ENCODE assay signal across 1 cellular context in the genomic region with DNA sequence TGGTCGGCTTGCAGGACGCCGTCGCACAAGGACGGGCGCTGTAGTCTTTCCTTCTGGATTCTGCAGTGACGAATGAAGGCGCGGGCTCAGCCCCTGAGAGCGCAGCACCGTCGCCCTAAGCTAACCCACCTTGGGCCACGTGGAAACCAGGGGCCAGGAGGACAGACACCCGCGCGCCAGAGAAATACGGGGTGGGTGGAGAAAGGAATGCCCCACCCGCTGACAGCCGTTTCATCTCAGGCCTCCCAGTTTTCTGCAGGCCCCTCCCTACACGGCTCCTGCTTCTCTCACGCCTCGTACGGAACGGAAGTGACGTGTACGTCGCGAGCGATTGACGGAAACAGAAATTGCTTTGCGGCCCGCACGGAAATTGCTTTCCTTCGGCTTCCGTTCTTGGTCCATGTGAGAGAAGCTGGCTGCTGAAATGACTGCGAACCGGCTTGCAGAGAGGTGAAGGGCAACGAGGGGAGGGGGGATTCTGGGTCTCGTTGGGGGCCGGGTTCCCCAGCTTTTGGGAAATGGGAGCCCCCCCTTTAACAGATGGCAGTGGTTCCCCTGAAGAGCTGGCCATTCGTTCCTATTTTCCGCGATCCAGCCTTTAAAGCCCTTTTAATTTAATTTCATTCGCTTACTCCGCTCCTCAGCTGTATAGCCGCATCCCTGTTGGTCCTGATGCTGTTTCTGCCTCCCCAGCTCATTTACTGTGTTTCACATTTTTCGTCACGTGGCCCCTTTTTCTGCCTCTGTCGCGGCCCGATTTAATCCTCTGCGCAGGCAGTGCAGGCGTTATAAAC.
A peak's percentile ranks its signal among the peaks of the same experiment; 100 is the strongest.
TF ChIP-seq lines count a peak whose summit lies in the region.

A gene with protein sequence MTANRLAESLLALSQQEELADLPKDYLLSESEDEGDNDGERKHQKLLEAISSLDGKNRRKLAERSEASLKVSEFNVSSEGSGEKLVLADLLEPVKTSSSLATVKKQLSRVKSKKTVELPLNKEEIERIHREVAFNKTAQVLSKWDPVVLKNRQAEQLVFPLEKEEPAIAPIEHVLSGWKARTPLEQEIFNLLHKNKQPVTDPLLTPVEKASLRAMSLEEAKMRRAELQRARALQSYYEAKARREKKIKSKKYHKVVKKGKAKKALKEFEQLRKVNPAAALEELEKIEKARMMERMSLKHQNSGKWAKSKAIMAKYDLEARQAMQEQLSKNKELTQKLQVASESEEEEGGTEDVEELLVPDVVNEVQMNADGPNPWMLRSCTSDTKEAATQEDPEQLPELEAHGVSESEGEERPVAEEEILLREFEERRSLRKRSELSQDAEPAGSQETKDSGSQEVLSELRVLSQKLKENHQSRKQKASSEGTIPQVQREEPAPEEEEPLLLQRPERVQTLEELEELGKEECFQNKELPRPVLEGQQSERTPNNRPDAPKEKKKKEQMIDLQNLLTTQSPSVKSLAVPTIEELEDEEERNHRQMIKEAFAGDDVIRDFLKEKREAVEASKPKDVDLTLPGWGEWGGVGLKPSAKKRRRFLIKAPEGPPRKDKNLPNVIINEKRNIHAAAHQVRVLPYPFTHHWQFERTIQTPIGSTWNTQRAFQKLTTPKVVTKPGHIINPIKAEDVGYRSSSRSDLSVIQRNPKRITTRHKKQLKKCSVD (plus strand): TSS at position 378 of the 794 bp plus-strand sequence. CDS start 47 bp downstream, at position 425.

TF ChIP-seq in HCT116, 20 proteins besides CTCF, POLR2A, EP300 and RAD21 (continued from another document):
- TF ChIP-seq EZH2phosphoT487 (IDR thresholded peaks at IDR 0.05; ENCODE audit: borderline replicate concordance), result no peak
- TF ChIP-seq ZNF274 (IDR thresholded peaks at IDR 0.05; ENCODE audit: low read depth, low read length), result no peak
- no peak for TF ChIP-seq YY1 (IDR thresholded peaks at IDR 0.05; ENCODE audit: extremely low read depth, insufficient replicate concordance, low read depth, low read length)
- TF ChIP-seq, protein P1, sequence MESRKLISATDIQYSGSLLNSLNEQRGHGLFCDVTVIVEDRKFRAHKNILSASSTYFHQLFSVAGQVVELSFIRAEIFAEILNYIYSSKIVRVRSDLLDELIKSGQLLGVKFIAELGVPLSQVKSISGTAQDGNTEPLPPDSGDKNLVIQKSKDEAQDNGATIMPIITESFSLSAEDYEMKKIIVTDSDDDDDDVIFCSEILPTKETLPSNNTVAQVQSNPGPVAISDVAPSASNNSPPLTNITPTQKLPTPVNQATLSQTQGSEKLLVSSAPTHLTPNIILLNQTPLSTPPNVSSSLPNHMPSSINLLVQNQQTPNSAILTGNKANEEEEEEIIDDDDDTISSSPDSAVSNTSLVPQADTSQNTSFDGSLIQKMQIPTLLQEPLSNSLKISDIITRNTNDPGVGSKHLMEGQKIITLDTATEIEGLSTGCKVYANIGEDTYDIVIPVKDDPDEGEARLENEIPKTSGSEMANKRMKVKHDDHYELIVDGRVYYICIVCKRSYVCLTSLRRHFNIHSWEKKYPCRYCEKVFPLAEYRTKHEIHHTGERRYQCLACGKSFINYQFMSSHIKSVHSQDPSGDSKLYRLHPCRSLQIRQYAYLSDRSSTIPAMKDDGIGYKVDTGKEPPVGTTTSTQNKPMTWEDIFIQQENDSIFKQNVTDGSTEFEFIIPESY (IDR thresholded peaks at IDR 0.05; ENCODE audit: extremely low read depth, insufficient replicate concordance, low read length), result no peak
- 0 out of 2 replicates have a peak, but pooled peaks have one; percentile 47 for TF ChIP-seq EGR1 (IDR thresholded peaks at IDR 0.05; ENCODE audit: low read depth)
- no peak for TF ChIP-seq FOSL1 (IDR thresholded peaks at IDR 0.05; ENCODE audit: low read depth)
- peak; percentile 83 for TF ChIP-seq TCF7L2 (IDR thresholded peaks at IDR 0.05; ENCODE audit: borderline replicate concordance, extremely low read depth, insufficient read depth, insufficient read length)
- peak; percentile 80 for TF ChIP-seq SIN3A (IDR thresholded peaks at IDR 0.05; ENCODE audit: low read depth)
TF ChIP-seq in HCT116: peak in this region for 6.
